8 cellular contexts compared by ENCODE assay signal in the genomic region with DNA sequence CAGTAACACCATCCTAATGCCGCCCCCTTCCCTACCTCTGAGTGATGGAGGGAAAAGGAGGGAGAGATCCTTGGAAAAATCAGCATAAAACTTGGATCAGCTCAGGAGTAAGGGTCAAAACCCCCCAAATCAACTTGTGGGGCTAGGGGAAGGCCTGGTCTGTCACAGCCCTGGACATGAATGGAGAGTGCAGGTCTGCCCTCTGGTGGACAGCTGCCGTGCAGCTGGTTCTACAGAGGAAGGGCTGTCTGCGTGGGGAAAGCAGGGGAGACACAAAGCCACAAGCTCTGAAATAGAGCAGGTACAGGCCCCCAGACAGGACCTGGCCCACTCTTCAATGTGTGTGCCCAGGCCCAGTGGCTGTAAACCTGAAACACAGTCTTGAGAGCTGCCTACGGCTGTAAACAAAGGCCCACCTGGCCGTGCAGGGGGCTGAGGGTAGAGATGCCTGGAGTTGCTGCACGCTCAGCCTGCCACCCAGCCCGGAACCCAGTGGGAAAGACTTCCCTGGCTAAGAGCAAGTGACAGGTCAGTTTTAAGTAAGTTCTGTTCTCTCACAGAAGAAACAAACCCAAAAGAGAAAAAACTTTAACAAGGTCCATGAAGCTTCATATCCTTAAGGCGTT. TPM values are rescaled to one million over a fixed set of nuclear protein-coding genes. Genes with fewer than 3 reads are reported as not detected.
DNase-seq lines count a peak whose midpoint lies in the region; ATAC-seq, FAIRE-seq and TF ChIP-seq lines count a peak whose summit lies in the region.

No MANE protein-coding gene starts in this region.

- intact Hi-C loops in activated T-helper 2 cell treated with anti-CD3 and anti-CD28 coated beads, Interferon-gamma antibody, Interleukin-2, Interleukin-4, amounts not matched to agents 10 μg/mL and 5 μg/mL and 100 μg/mL, durations not matched to agents 14 hours and 24 hours and 36 hours (cut with micrococcal nuclease), result loop anchor here (2.0 kb wide), 1 partner anchor 257 kb away; no protein-coding TSS in a partner anchor

- no peak overlapping the region for H3K9ac ChIP-seq in parathyroid adenoma

- no peaks in the 10 kb centered on the region for H3K9me3 Mint-ChIP-seq in activated T-helper 2 cell treated with anti-CD3 and anti-CD28 coated beads, Interferon-gamma antibody, Interleukin-2, Interleukin-4, amounts not matched to agents 10 μg/mL and 5 μg/mL and 100 μg/mL, durations not matched to agents 14 hours and 24 hours and 36 hours

- peak; percentile 92 for TF ChIP-seq CTCF in AG09309 (IDR thresholded peaks at IDR 0.05; ENCODE audit: control insufficient read depth, insufficient read depth, low read depth, low read length, missing control alignments)
- TF ChIP-seq CTCF in parathyroid adenoma (IDR thresholded peaks at IDR 0.05), result peak; percentile 60

- H3K4me2 ChIP-seq in parathyroid adenoma (ENCODE audit: low read length), result no peak overlapping the region

- no peak overlapping the region for H2AFZ ChIP-seq in parathyroid adenoma

- no peak overlapping the region for H3K4me3 Mint-ChIP-seq in activated T-helper 2 cell treated with anti-CD3 and anti-CD28 coated beads, Interferon-gamma antibody, Interleukin-2, Interleukin-4, amounts not matched to agents 10 μg/mL and 5 μg/mL and 100 μg/mL, durations not matched to agents 14 hours and 24 hours and 36 hours (ENCODE audit: low read depth)

- H3K27ac Mint-ChIP-seq in activated T-helper 2 cell treated with anti-CD3 and anti-CD28 coated beads, Interferon-gamma antibody, Interleukin-2, Interleukin-4, amounts not matched to agents 10 μg/mL and 5 μg/mL and 100 μg/mL, durations not matched to agents 14 hours and 24 hours and 36 hours, result no peak overlapping the region

- H3K36me3 ChIP-seq in parathyroid adenoma (ENCODE audit: control insufficient read depth, insufficient read depth, low read length), result no peaks in the 10 kb centered on the region

- H3K4me3 ChIP-seq in AG09309 (ENCODE audit: control insufficient read depth, low read depth, low read length), result no peak overlapping the region
- H3K4me3 ChIP-seq in parathyroid adenoma (ENCODE audit: low read depth, low read length), result no peak overlapping the region

- DNase-seq in AG09309 (ENCODE audit: low read depth) (no peak), GM19239 (ENCODE audit: insufficient read length, low spot score) (peak; percentile 65), RCC 7860 (ENCODE audit: low spot score) (peak; percentile 24), frontal cortex (ENCODE audit: low spot score in 2 of 2) (peak; percentile 52 to 78)
- DNase-seq in activated T-helper 2 cell treated with anti-CD3 and anti-CD28 coated beads, Interferon-gamma antibody, Interleukin-2, Interleukin-4, amounts not matched to agents 10 μg/mL and 5 μg/mL and 100 μg/mL, durations not matched to agents 14 hours and 24 hours and 36 hours (ENCODE audit: low spot score), result peak; percentile 43

- no peaks in the 10 kb centered on the region for H3K27me3 Mint-ChIP-seq in activated T-helper 2 cell treated with anti-CD3 and anti-CD28 coated beads, Interferon-gamma antibody, Interleukin-2, Interleukin-4, amounts not matched to agents 10 μg/mL and 5 μg/mL and 100 μg/mL, durations not matched to agents 14 hours and 24 hours and 36 hours (ENCODE audit: low read depth)

- no peaks in the 10 kb centered on the region for H3K27me3 ChIP-seq in parathyroid adenoma (ENCODE audit: control insufficient read depth, insufficient read depth, low read length)

- no peaks in the 10 kb centered on the region for H3K79me2 ChIP-seq in parathyroid adenoma

- peaks cover 60% of the 10 kb centered on the region for H3K36me3 Mint-ChIP-seq in activated T-helper 2 cell treated with anti-CD3 and anti-CD28 coated beads, Interferon-gamma antibody, Interleukin-2, Interleukin-4, amounts not matched to agents 10 μg/mL and 5 μg/mL and 100 μg/mL, durations not matched to agents 14 hours and 24 hours and 36 hours (ENCODE audit: low read depth)

- H3K4me1 ChIP-seq in parathyroid adenoma, result no peaks in the 10 kb centered on the region

- FAIRE-seq in GM19239 (lab: Jason Lieb, UNC) (peak; percentile 74), RCC 7860 (lab: Jason Lieb, UNC) (no peak), frontal cortex (lab: Jason Lieb, UNC) (no peak)

- H3K27ac ChIP-seq in parathyroid adenoma, result no peak overlapping the region

- no peaks in the 10 kb centered on the region for H3K4me1 Mint-ChIP-seq in activated T-helper 2 cell treated with anti-CD3 and anti-CD28 coated beads, Interferon-gamma antibody, Interleukin-2, Interleukin-4, amounts not matched to agents 10 μg/mL and 5 μg/mL and 100 μg/mL, durations not matched to agents 14 hours and 24 hours and 36 hours (ENCODE audit: low read depth)

- no peak for ATAC-seq in HG02623 (IDR thresholded peaks at IDR 0.05; ENCODE audit: unreplicated experiment)
- no peak for ATAC-seq in GM21390 (IDR thresholded peaks at IDR 0.05; ENCODE audit: unreplicated experiment)

- no peaks in the 10 kb centered on the region for H3K9me3 ChIP-seq in parathyroid adenoma (ENCODE audit: control insufficient read depth, low read length)

RNA-seq across cellular contexts. Expression of gene CLK3, which starts 16.4 kb away (rescaled TPM):
- total RNA-seq in activated T-helper 2 cell treated with anti-CD3 and anti-CD28 coated beads, Interferon-gamma antibody, Interleukin-2, Interleukin-4, amounts not matched to agents 10 μg/mL and 5 μg/mL and 100 μg/mL, durations not matched to agents 14 hours and 24 hours and 36 hours, result 119 and 122 TPM in 2 replicates
- total RNA-seq in frontal cortex, result 26.5 TPM
